In the genomic region with DNA sequence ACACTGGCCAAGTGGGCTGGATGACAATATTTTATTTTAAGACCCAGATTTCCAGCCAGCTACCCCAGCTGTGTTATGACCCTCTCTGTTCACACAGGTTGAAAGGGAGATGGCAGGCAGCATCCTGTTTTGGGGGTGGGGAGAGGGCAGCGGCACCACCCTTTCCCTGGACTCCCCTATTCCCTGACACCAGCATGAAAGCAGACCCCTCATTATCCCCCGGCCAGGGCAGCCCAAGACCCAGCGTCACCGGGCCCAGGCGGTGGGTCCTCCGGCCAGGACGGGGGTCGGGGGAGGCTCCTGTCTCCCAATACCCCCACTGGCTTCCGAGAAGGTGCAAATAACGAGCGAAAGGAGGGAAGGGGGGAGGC, we compare ENCODE assay signal across 11 cellular contexts.
DNase-seq lines count a peak whose midpoint lies in the region; ATAC-seq and TF ChIP-seq lines count a peak whose summit lies in the region.
"Had no signal": no experiment of that assay in that cellular context is flagged by ENCODE, and none has a peak within 500 bp of the region (broad histone marks: within the 10 kb centered on the region; RNA-seq: fewer than 3 reads in every experiment).

No MANE protein-coding gene starts in this region.

- no peaks in the 10 kb centered on the region for H3K9me3 Mint-ChIP-seq in activated T-cell treated with anti-CD3 and anti-CD28 coated beads, Interleukin-2, amount 50 U/mL, for 4 hours
- H3K9me3 Mint-ChIP-seq: activated CD4-positive, alpha-beta T cell treated with anti-CD3 and anti-CD28 coated beads, Interleukin-2, amount 10 ng/mL, durations not matched to agents 24 days and 14 days; T-cell had no signal

- H3K27ac ChIP-seq in gastroesophageal sphincter (peak overlapping the region in 3 of 4 donors; percentile 58 to 64 (median 60)), trophoblast cell (ENCODE audit: low read depth, low read length) (peak overlapping the region; percentile 29), upper lobe of left lung (peak overlapping the region in 3 of 4 donors; percentile 36 to 74 (median 67))
- H3K27ac ChIP-seq: KMS-11 had no signal

- H4K91ac ChIP-seq in trophoblast cell (ENCODE audit: low read depth, low read length), result peak overlapping the region; percentile 78

- H3K79me1 ChIP-seq in trophoblast cell (ENCODE audit: low read length), result peaks cover 12% of the 10 kb centered on the region

- no peak overlapping the region for H3K4me3 Mint-ChIP-seq in activated T-cell treated with anti-CD3 and anti-CD28 coated beads, Interleukin-2, amount 50 U/mL, for 4 hours

- H3K4me3 ChIP-seq in gastroesophageal sphincter, result no peak overlapping the region
- no peak overlapping the region for H3K4me3 ChIP-seq in trophoblast cell (ENCODE audit: low read depth, low read length)
- no peak overlapping the region for H3K4me3 ChIP-seq in upper lobe of left lung

- WGBS in gastroesophageal sphincter (ENCODE audit: low coverage in 1 of 2), 2 donors, result 40% methylated on average over 1 of the region's 11 CpGs; no CpG with 5 or more reads in 1 of the 2 donors
- no CpG with 5 or more reads among the region's 11 CpGs for WGBS in trophoblast cell (ENCODE audit: extremely low coverage, insufficient coverage, insufficient read length)
- WGBS in upper lobe of left lung, 2 donors, result 93 to 94% methylated on average over 11 of the region's 11 CpGs

- peak overlapping the region; percentile 73 for H2BK120ac ChIP-seq in trophoblast cell (ENCODE audit: insufficient read depth, low read length, poor library complexity)

- H3K27me3 ChIP-seq in gastroesophageal sphincter, result no peaks in the 10 kb centered on the region
- H3K27me3 ChIP-seq in trophoblast cell (ENCODE audit: insufficient read depth, low read length), result no peaks in the 10 kb centered on the region
- no peaks in the 10 kb centered on the region for H3K27me3 ChIP-seq in upper lobe of left lung

- DNase-seq in activated T-cell treated with anti-CD3 and anti-CD28 coated beads, Interleukin-2, amount 50 U/mL, for 48 hours, result peak; percentile 16 to 18
- no peak for DNase-seq in activated T-cell treated with anti-CD3 and anti-CD28 coated beads, Interleukin-2, amount 50 U/mL, for 4 hours
- no peak for DNase-seq in trophoblast cell
- peak in 1 of 2 donors; percentile 52 for DNase-seq in upper lobe of left lung
- DNase-seq in ureter (ENCODE audit: low spot score), result no peak
- no peak for DNase-seq in NCI-H446 treated with DMSO at 0.1 percent for 48 hours (lab: John Stamatoyannopoulos, UW)
- no peak for DNase-seq in COLO829 (ENCODE audit: low spot score)

- H3K9me3 ChIP-seq in gastroesophageal sphincter (no peaks in the 10 kb centered on the region), trophoblast cell (ENCODE audit: insufficient read depth, low read depth, low read length) (no peaks in the 10 kb centered on the region), upper lobe of left lung (no peaks in the 10 kb centered on the region)

- H3K79me2 ChIP-seq in trophoblast cell (ENCODE audit: control insufficient read depth, insufficient read depth, low read length, poor library complexity), result no peaks in the 10 kb centered on the region

- H3K23ac ChIP-seq in trophoblast cell (ENCODE audit: low read length), result no peak overlapping the region

- peak overlapping the region; percentile 28 for H2BK5ac ChIP-seq in trophoblast cell (ENCODE audit: low read depth, low read length, poor library complexity)

- peak overlapping the region; percentile 70 for H2BK12ac ChIP-seq in trophoblast cell (ENCODE audit: low read length)

- H4K12ac ChIP-seq in trophoblast cell (ENCODE audit: low read depth, low read length), result no peak overlapping the region

- peak overlapping the region; percentile 67 for H3K14ac ChIP-seq in trophoblast cell (ENCODE audit: low read length)

- peaks cover 57% of the 10 kb centered on the region for H3K4me1 Mint-ChIP-seq in activated T-cell treated with anti-CD3 and anti-CD28 coated beads, Interleukin-2, amount 50 U/mL, for 4 hours (ENCODE audit: low read depth)

- peak overlapping the region; percentile 39 for H3K18ac ChIP-seq in trophoblast cell (ENCODE audit: low read length)

- H3K27me3 Mint-ChIP-seq in activated T-cell treated with anti-CD3 and anti-CD28 coated beads, Interleukin-2, amount 50 U/mL, for 4 hours (ENCODE audit: low read depth), result peaks cover 2% of the 10 kb centered on the region
- H3K27me3 Mint-ChIP-seq: T-cell had no signal

- TF ChIP-seq EP300 in gastroesophageal sphincter (IDR thresholded peaks at IDR 0.05), result no peak
- TF ChIP-seq EP300 in upper lobe of left lung (IDR thresholded peaks at IDR 0.05), result no peak

- H3K4me1 ChIP-seq in gastroesophageal sphincter, result peaks cover 4 to 82% (median 38%) of the 10 kb centered on the region in 3 donors
- peaks cover 15 to 25% of the 10 kb centered on the region in 2 experiments for H3K4me1 ChIP-seq in trophoblast cell (ENCODE audit: control insufficient read depth in 1 of 2, insufficient read depth in 2 of 2, low read length in 2 of 2)
- H3K4me1 ChIP-seq in upper lobe of left lung, result peaks cover 50 to 76% (median 56%) of the 10 kb centered on the region in 4 donors

- peak overlapping the region; percentile 59 for H2AK5ac ChIP-seq in trophoblast cell (ENCODE audit: low read length)

- H4K8ac ChIP-seq in trophoblast cell (ENCODE audit: low read depth, low read length), result peak overlapping the region; percentile 72

- H3K9ac ChIP-seq in trophoblast cell (ENCODE audit: low read length), result no peak overlapping the region
- H3K9ac ChIP-seq: KMS-11 had no signal

- TF ChIP-seq POLR2A in gastroesophageal sphincter (IDR thresholded peaks at IDR 0.05) (no peak), upper lobe of left lung (IDR thresholded peaks at IDR 0.05) (no peak)

- H3K36me3 Mint-ChIP-seq in activated T-cell treated with anti-CD3 and anti-CD28 coated beads, Interleukin-2, amount 50 U/mL, for 4 hours (ENCODE audit: insufficient read depth), result no peaks in the 10 kb centered on the region
- H3K36me3 Mint-ChIP-seq: T-cell had no signal

- H3K36me3 ChIP-seq in gastroesophageal sphincter (no peaks in the 10 kb centered on the region), trophoblast cell (ENCODE audit: control insufficient read depth in 1 of 2, insufficient read depth in 2 of 2, low read length in 2 of 2) (no peaks in the 10 kb centered on the region), upper lobe of left lung (no peaks in the 10 kb centered on the region)

- no peak overlapping the region for H3K4me2 ChIP-seq in trophoblast cell (ENCODE audit: low read length)
- H3K4me2 ChIP-seq: KMS-11 had no signal

- ATAC-seq in activated T-cell treated with anti-CD3 and anti-CD28 coated beads, Interleukin-2, amount 50 U/mL, for 4 hours, result no peak
- ATAC-seq in gastroesophageal sphincter, result no peak
- no peak for ATAC-seq in upper lobe of left lung (ENCODE audit: low FRiP score in 2 of 2)

- no peak overlapping the region for H3K4ac ChIP-seq in trophoblast cell (ENCODE audit: low read depth, low read length)

- no peak overlapping the region for H2AFZ ChIP-seq in trophoblast cell (ENCODE audit: insufficient read depth, low read length, poor library complexity)

- TF ChIP-seq CTCF in gastroesophageal sphincter (IDR thresholded peaks at IDR 0.05) (no peak), upper lobe of left lung (IDR thresholded peaks at IDR 0.05) (no peak)

Comparison
In these comparisons a context has a peak if more than half of its experiments do, and no peak if none do; other contexts are left out.
1. DNase-seq: peak in activated T-cell treated with anti-CD3 and anti-CD28 coated beads, Interleukin-2, amount 50 U/mL, for 48 hours (2 of 2); none in activated T-cell treated with anti-CD3 and anti-CD28 coated beads, Interleukin-2, amount 50 U/mL, for 4 hours (single experiment), trophoblast cell (0 of 2), ureter (single experiment), NCI-H446 treated with DMSO at 0.1 percent for 48 hours (single experiment) and COLO829 (single experiment).
2. Peak in every context shown above with its lines, with median percentiles within 50 percentile points of each other: H3K27ac ChIP-seq.